Comparison of ENCODE assay signal across 1 cellular context in the genomic region with DNA sequence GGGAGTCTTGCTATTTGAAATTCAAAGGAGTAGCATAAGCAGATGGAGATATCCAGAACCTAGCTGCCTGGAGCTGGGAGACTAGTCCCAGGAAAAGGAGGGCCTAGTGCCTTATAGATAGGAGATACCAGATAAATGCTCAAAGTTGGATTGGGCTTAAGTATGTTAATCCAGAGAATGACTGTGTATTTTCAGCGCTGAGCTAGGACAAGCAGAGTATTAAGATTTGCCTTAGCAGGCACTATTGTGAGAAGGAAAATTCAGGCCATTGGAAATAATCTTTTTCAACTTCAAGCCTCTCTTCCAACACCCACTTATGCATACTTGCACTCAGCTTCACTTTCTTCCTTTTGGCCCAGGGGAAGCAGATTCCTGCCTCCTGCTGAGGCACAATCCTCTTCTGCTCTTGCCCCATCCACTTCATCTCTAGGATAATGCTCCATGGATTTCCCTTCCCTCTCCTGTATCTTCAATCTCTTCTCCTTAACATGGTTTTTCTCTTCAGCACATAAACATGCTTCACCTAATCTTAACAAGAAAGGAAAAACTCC.
TF ChIP-seq lines count a peak whose summit lies in the region.

No MANE protein-coding gene starts in this region.

TF ChIP-seq in K562, 482 proteins besides CTCF, POLR2A, EP300 and RAD21:
- TF ChIP-seq MAFG (tag; conservative IDR thresholded peaks at IDR 0.05), result peak; percentile 68
- peak; percentile 66; the same call in 1 of the 2 replicates for TF ChIP-seq C11orf30 (IDR thresholded peaks at IDR 0.05; ENCODE audit: low read depth)
- peak; percentile 51 for TF ChIP-seq ZNF316 (IDR thresholded peaks at IDR 0.05)
- TF ChIP-seq XRCC5 (IDR thresholded peaks at IDR 0.05; ENCODE audit: low read depth, low read length), result no peak
- TF ChIP-seq NFE2 (IDR thresholded peaks at IDR 0.05; ENCODE audit: low read depth), result peak; percentile 50; the same call in 1 of the 2 replicates
